ENCODE assay signal across 10 cellular contexts in genomic region chr14:101825797-101826196, GRCh38.
A peak's percentile ranks its signal among the peaks of the same experiment; 100 is the strongest.
DNase-seq lines count a peak whose midpoint lies in the region; ATAC-seq and TF ChIP-seq lines count a peak whose summit lies in the region.
"Had no signal": no experiment of that assay in that cellular context is flagged by ENCODE, and none has a peak within 500 bp of the region (broad histone marks: within the 10 kb centered on the region; RNA-seq: fewer than 3 reads in every experiment).

No MANE protein-coding gene starts in this region.

- 70 to 91% methylated on average over 3 of the region's 3 CpGs for WGBS in sigmoid colon, 2 donors

- no peak for TF ChIP-seq CTCF in CD4-positive, alpha-beta T cell (IDR thresholded peaks at IDR 0.05)
- TF ChIP-seq CTCF in KMS-11 (conservative IDR thresholded peaks at IDR 0.05; ENCODE audit: low read depth, low read length) (no peak), sigmoid colon (IDR thresholded peaks at IDR 0.05) (no peak)

- H2AFZ ChIP-seq in KMS-11 (ENCODE audit: low read depth): no peak overlapping the region

- DNase-seq in CD4-positive, alpha-beta T cell: no peak
- DNase-seq in effector memory CD4-positive, alpha-beta T cell: no peak
- DNase-seq in sigmoid colon (no peak), NCI-H774 (lab: John Stamatoyannopoulos, UW) (no peak), GM03348 (ENCODE audit: low spot score) (no peak), G401 (ENCODE audit: low spot score) (no peak)
- DNase-seq: NCI-H524; stimulated activated CD4-positive, alpha-beta T cell treated with anti-CD3 and anti-CD28 coated beads, Interleukin-15, amount 100 ng/mL, for 24 hours had no signal

- intact Hi-C loops in CD4-positive, alpha-beta T cell (cut with DNase I, micrococcal nuclease): loop anchor here (2.0 to 5.0 kb wide), 3 partner anchors 15 to 53 kb away; no protein-coding TSS in a partner anchor
- intact Hi-C loops in sigmoid colon (cut with DNase I): no loop called here

- H3K36me3 Mint-ChIP-seq in CD4-positive, alpha-beta T cell (ENCODE audit: low read depth): peaks cover 77% of the 10 kb centered on the region

- TF ChIP-seq EP300 in sigmoid colon (IDR thresholded peaks at IDR 0.05): no peak

- peak overlapping the region; percentile 98 for H3K27ac Mint-ChIP-seq in CD4-positive, alpha-beta T cell

- H3K36me3 ChIP-seq in KMS-11 (ENCODE audit: insufficient read depth) (no peaks in the 10 kb centered on the region; the same call in 1 of the 2 replicates), sigmoid colon (no peaks in the 10 kb centered on the region)
- peaks cover 21% of the 10 kb centered on the region for H3K36me3 ChIP-seq in effector memory CD4-positive, alpha-beta T cell (ENCODE audit: control insufficient read depth, insufficient read depth, low read length)

- H3K9me3 ChIP-seq in CD4-positive, alpha-beta T cell (ENCODE audit: control insufficient read depth, low read length): no peaks in the 10 kb centered on the region
- H3K9me3 ChIP-seq in effector memory CD4-positive, alpha-beta T cell (ENCODE audit: control insufficient read depth, low read length): no peaks in the 10 kb centered on the region
- no peaks in the 10 kb centered on the region for H3K9me3 ChIP-seq in sigmoid colon

- peak overlapping the region; percentile 94 for H3K4me2 ChIP-seq in KMS-11

- peak overlapping the region; percentile 90 for H3K4me3 Mint-ChIP-seq in CD4-positive, alpha-beta T cell

- no peaks in the 10 kb centered on the region for H3K9me3 Mint-ChIP-seq in CD4-positive, alpha-beta T cell

- no peak for TF ChIP-seq POLR2A in sigmoid colon (IDR thresholded peaks at IDR 0.05)

- peaks cover 91% of the 10 kb centered on the region for H3K4me1 Mint-ChIP-seq in CD4-positive, alpha-beta T cell (ENCODE audit: low read depth)

- H3K4me3 ChIP-seq in KMS-11 (IDR thresholded peaks at IDR 0.05; ENCODE audit: insufficient read depth, low read depth, low read length): no peak overlapping the region
- H3K4me3 ChIP-seq in effector memory CD4-positive, alpha-beta T cell (ENCODE audit: insufficient read depth, low read depth, low read length, poor library complexity, severe bottlenecking): peak overlapping the region; percentile 42
- H3K4me3 ChIP-seq in sigmoid colon: no peak overlapping the region

- in situ Hi-C loops in G401 (cut with HindIII; ENCODE audit: low sequenced_read_pairs): no loop called here

- no peaks in the 10 kb centered on the region for H4K20me1 ChIP-seq in KMS-11 (ENCODE audit: insufficient read depth)

- no peaks in the 10 kb centered on the region for H3K27me3 Mint-ChIP-seq in CD4-positive, alpha-beta T cell

- peaks cover 86% of the 10 kb centered on the region for H3K79me2 ChIP-seq in KMS-11 (ENCODE audit: insufficient read depth, low read depth)

- no peak for ATAC-seq in CD4-positive, alpha-beta T cell (ENCODE audit: poor library complexity)
- no peak for ATAC-seq in HG03520 (IDR thresholded peaks at IDR 0.05; ENCODE audit: unreplicated experiment)

- H3K27ac ChIP-seq in CD4-positive, alpha-beta T cell (ENCODE audit: low read depth, low read length): peak overlapping the region; percentile 98
- peak overlapping the region; percentile 99 for H3K27ac ChIP-seq in KMS-11
- H3K27ac ChIP-seq in effector memory CD4-positive, alpha-beta T cell (ENCODE audit: insufficient read depth, low read length, poor library complexity, severe bottlenecking): peak overlapping the region; percentile 99
- peak overlapping the region; percentile 87 to 95 (median 92) for H3K27ac ChIP-seq in sigmoid colon

- POLR2A ChIA-PET in CD4-positive, alpha-beta T cell (lab: Charles Lee): interaction anchor here (0.9 to 9.8 kb wide), 10 partner anchors 10 to 119 kb away, joined by 3 to 697 read pairs (median 42); no protein-coding TSS in a partner anchor

- H3K4me1 ChIP-seq in KMS-11 (ENCODE audit: low read depth, poor library complexity, severe bottlenecking) (peaks cover 82% of the 10 kb centered on the region), sigmoid colon (peaks cover 0 to 96% (median 80%) of the 10 kb centered on the region in 4 donors)
- peaks cover 70% of the 10 kb centered on the region for H3K4me1 ChIP-seq in effector memory CD4-positive, alpha-beta T cell (ENCODE audit: control insufficient read depth, insufficient read depth, low read length, poor library complexity, severe bottlenecking)

- CTCF ChIA-PET in CD4-positive, alpha-beta T cell (lab: Charles Lee): interaction anchor here (0.9 to 2.6 kb wide), 4 partner anchors 12 to 118 kb away, joined by 3 to 9 read pairs (median 3); no protein-coding TSS in a partner anchor

- peak overlapping the region; percentile 76; the same call in 1 of the 2 replicates for H3K9ac ChIP-seq in KMS-11

- no peaks in the 10 kb centered on the region for H3K27me3 ChIP-seq in CD4-positive, alpha-beta T cell (ENCODE audit: control insufficient read depth, insufficient read depth, low read length)
- no peaks in the 10 kb centered on the region for H3K27me3 ChIP-seq in KMS-11 (ENCODE audit: insufficient read depth, low read depth)
- no peaks in the 10 kb centered on the region for H3K27me3 ChIP-seq in effector memory CD4-positive, alpha-beta T cell (replicated peaks; ENCODE audit: control insufficient read depth, insufficient read depth, low read length, poor library complexity, severe bottlenecking)
- no peaks in the 10 kb centered on the region for H3K27me3 ChIP-seq in sigmoid colon
